In genomic region chr2:100408104-100408503, GRCh38 we compare ENCODE assay signal across 27 cellular contexts.
"Had no signal": no experiment of that assay in that cellular context is flagged by ENCODE, and none has a peak within 500 bp of the region (broad histone marks: within the 10 kb centered on the region; RNA-seq: fewer than 3 reads in every experiment).

No MANE protein-coding gene starts in this region.

- H3K9me3 ChIP-seq: adrenal gland, body of pancreas, left lung, psoas muscle, spleen, suprapubic skin, tibial nerve had no signal

- H3K27ac Mint-ChIP-seq: activated CD4-positive, alpha-beta T cell treated with anti-CD3 and anti-CD28 coated beads for 36 hours; activated CD8-positive, alpha-beta T cell treated with anti-CD3 and anti-CD28 coated beads, Interleukin-2, amount 10 ng/mL, durations not matched to agents 7 days and 5 days; activated naive CD4-positive, alpha-beta T cell treated with anti-CD3 and anti-CD28 coated beads for 36 hours; activated naive CD8-positive, alpha-beta T cell treated with anti-CD3 and anti-CD28 coated beads for 36 hours; activated T-cell treated with anti-CD3 and anti-CD28 coated beads, Interleukin-2, amount 50 U/mL, for 72 hours; naive thymus-derived CD4-positive, alpha-beta T cell had no signal

- H3K27me3 Mint-ChIP-seq: activated CD4-positive, alpha-beta T cell treated with anti-CD3 and anti-CD28 coated beads for 36 hours; activated naive CD8-positive, alpha-beta T cell treated with anti-CD3 and anti-CD28 coated beads for 36 hours; effector memory CD8-positive, alpha-beta T cell; naive thymus-derived CD4-positive, alpha-beta T cell had no signal

- H2AFZ ChIP-seq: parathyroid adenoma had no signal

- H3K4me3 Mint-ChIP-seq: activated CD4-positive, alpha-beta T cell treated with anti-CD3 and anti-CD28 coated beads for 36 hours; activated CD8-positive, alpha-beta T cell treated with anti-CD3 and anti-CD28 coated beads, Interleukin-2, amount 10 ng/mL, durations not matched to agents 7 days and 5 days; activated naive CD4-positive, alpha-beta T cell treated with anti-CD3 and anti-CD28 coated beads for 36 hours; activated naive CD8-positive, alpha-beta T cell treated with anti-CD3 and anti-CD28 coated beads for 36 hours; activated T-cell treated with anti-CD3 and anti-CD28 coated beads, Interleukin-2, amount 50 U/mL, for 72 hours; effector memory CD8-positive, alpha-beta T cell; naive thymus-derived CD4-positive, alpha-beta T cell; neural crest cell had no signal

- H3K9me3 Mint-ChIP-seq: activated naive CD4-positive, alpha-beta T cell treated with anti-CD3 and anti-CD28 coated beads for 36 hours; activated naive CD8-positive, alpha-beta T cell treated with anti-CD3 and anti-CD28 coated beads for 36 hours; activated T-cell treated with anti-CD3 and anti-CD28 coated beads, Interleukin-2, amount 50 U/mL, for 72 hours; effector memory CD8-positive, alpha-beta T cell; naive thymus-derived CD4-positive, alpha-beta T cell; neural crest cell had no signal

- ATAC-seq: activated CD4-positive, alpha-beta T cell treated with anti-CD3 and anti-CD28 coated beads for 36 hours; activated CD8-positive, alpha-beta T cell treated with anti-CD3 and anti-CD28 coated beads, Interleukin-2, amount 10 ng/mL, durations not matched to agents 7 days and 5 days; activated T-cell treated with anti-CD3 and anti-CD28 coated beads, Interleukin-2, amount 50 U/mL, for 72 hours; body of pancreas; effector memory CD8-positive, alpha-beta T cell; esophagus mucosa; left lung; naive thymus-derived CD4-positive, alpha-beta T cell; psoas muscle had no signal

- H3K4me1 Mint-ChIP-seq: activated CD4-positive, alpha-beta T cell treated with anti-CD3 and anti-CD28 coated beads for 36 hours had no signal

- H3K27ac ChIP-seq: adrenal gland, body of pancreas, left lung, parathyroid adenoma, psoas muscle, spleen, suprapubic skin, tibial nerve had no signal

- H3K4me3 ChIP-seq: adrenal gland, body of pancreas, left lung, psoas muscle, spleen, suprapubic skin, tibial nerve had no signal

- DNase-seq: activated CD4-positive, alpha-beta T cell treated with anti-CD3 and anti-CD28 coated beads for 36 hours; activated CD4-positive, CD25-positive, alpha-beta regulatory T cell; activated CD8-positive, alpha-beta T cell treated with anti-CD3 and anti-CD28 coated beads, Interleukin-2, amount 10 ng/mL, durations not matched to agents 7 days and 5 days; activated effector memory CD4-positive, alpha-beta T cell treated with Interleukin-2 at 50 U/mL for 16 hours; activated naive CD4-positive, alpha-beta T cell treated with anti-CD3 and anti-CD28 coated beads for 36 hours; activated naive CD8-positive, alpha-beta T cell treated with anti-CD3 and anti-CD28 coated beads for 36 hours; activated T-cell treated with anti-CD3 and anti-CD28 coated beads for 4 hours; activated T-cell treated with anti-CD3 and anti-CD28 coated beads, Interleukin-2, amount 50 U/mL, for 72 hours; aorta; body of pancreas; cortex of kidney; effector memory CD8-positive, alpha-beta T cell; foreskin fibroblast; kidney glomerular epithelial cell; left lung; naive thymus-derived CD4-positive, alpha-beta T cell; occipital lobe; psoas muscle; spleen; stimulated activated naive CD4-positive, alpha-beta T cell; T-helper 1 cell had no signal

- H3K4me1 ChIP-seq: adrenal gland, body of pancreas, left lung, parathyroid adenoma, psoas muscle, spleen had no signal

- H3K27me3 ChIP-seq: adrenal gland, body of pancreas, left lung, spleen, suprapubic skin, tibial nerve had no signal
